ENCODE assay signal across 1 cellular context in genomic region chr5:14305045-14305444, GRCh38.
TF ChIP-seq lines count a peak whose summit lies in the region.

No MANE protein-coding gene starts in this region.

TF ChIP-seq in SK-N-SH, 30 proteins besides CTCF, POLR2A, EP300 and RAD21 (continued from another document):
- TF ChIP-seq FOXM1 (IDR thresholded peaks at IDR 0.05; ENCODE audit: low read depth) = no peak
- no peak for TF ChIP-seq ELF1 (IDR thresholded peaks at IDR 0.05)
- TF ChIP-seq FOSL2 (IDR thresholded peaks at IDR 0.05; ENCODE audit: borderline replicate concordance, low read depth) = peak; percentile 70; the same call in 1 of the 2 replicates
- no peak for TF ChIP-seq FOXJ3 (CRISPR knock-in tag; IDR thresholded peaks at IDR 0.05)
- TF ChIP-seq NRF1 (IDR thresholded peaks at IDR 0.05; ENCODE audit: low read depth, low read length) = no peak
- TF ChIP-seq POLR2AphosphoS5 (IDR thresholded peaks at IDR 0.05; ENCODE audit: low read depth, low read length) = peak; percentile 15; the same call in 1 of the 2 replicates
- TF ChIP-seq USF1 (IDR thresholded peaks at IDR 0.05; ENCODE audit: borderline replicate concordance, low read depth) = peak; percentile 80
- no peak for TF ChIP-seq ZBTB33 (IDR thresholded peaks at IDR 0.05; ENCODE audit: borderline replicate concordance, low read depth)
- no peak for TF ChIP-seq CHD2 (IDR thresholded peaks at IDR 0.05; ENCODE audit: low read length, partially characterized antibody)
- TF ChIP-seq RCOR1 (IDR thresholded peaks at IDR 0.05; ENCODE audit: low read length) = no peak
- peak; percentile 36; the same call in 1 of the 2 replicates for TF ChIP-seq TCF12 (IDR thresholded peaks at IDR 0.05)
